1 cellular context compared by ENCODE assay signal in genomic region chr10:116702165-116702564, GRCh38.
TF ChIP-seq lines count a peak whose summit lies in the region.

No MANE protein-coding gene starts in this region.

TF ChIP-seq in K562, 482 proteins besides CTCF, POLR2A, EP300 and RAD21 (continued from another document):
- peak; percentile 47; the same call in 1 of the 2 replicates for TF ChIP-seq USF2 (CRISPR knock-in tag; IDR thresholded peaks at IDR 0.05)
